ENCODE assay signal across 17 cellular contexts in genomic region chr5:67203701-67204074, GRCh38. TPM values are rescaled to one million over a fixed set of nuclear protein-coding genes. Genes with fewer than 3 reads are reported as not detected.
A peak's percentile ranks its signal among the peaks of the same experiment; 100 is the strongest.
DNase-seq lines count a peak whose midpoint lies in the region; ATAC-seq and TF ChIP-seq lines count a peak whose summit lies in the region.
"Had no signal": no experiment of that assay in that cellular context is flagged by ENCODE, and none has a peak within 500 bp of the region (broad histone marks: within the 10 kb centered on the region; RNA-seq: fewer than 3 reads in every experiment).

No MANE protein-coding gene starts in this region.

- H3K36me3 Mint-ChIP-seq in activated CD8-positive, alpha-beta memory T cell treated with anti-CD3 and anti-CD28 coated beads, Interleukin-2, amount 10 ng/mL, durations not matched to agents 7 days and 5 days = peaks cover 43% of the 10 kb centered on the region
- H3K36me3 Mint-ChIP-seq in T-helper 17 cell (ENCODE audit: low read depth) = no peaks in the 10 kb centered on the region
- H3K36me3 Mint-ChIP-seq in naive thymus-derived CD8-positive, alpha-beta T cell = peaks cover 0 to 9% (median 5%) of the 10 kb centered on the region in 3 donors

- no peak overlapping the region for H3K4me3 Mint-ChIP-seq in activated CD8-positive, alpha-beta memory T cell treated with anti-CD3 and anti-CD28 coated beads, Interleukin-2, amount 10 ng/mL, durations not matched to agents 7 days and 5 days
- peak overlapping the region; percentile 2 for H3K4me3 Mint-ChIP-seq in T-helper 17 cell
- peak overlapping the region in 3 of 10 donors; percentile 56 to 74 (median 58) for H3K4me3 Mint-ChIP-seq in naive thymus-derived CD8-positive, alpha-beta T cell

- DNase-seq in activated CD8-positive, alpha-beta memory T cell treated with anti-CD3 and anti-CD28 coated beads, Interleukin-2, amount 10 ng/mL, durations not matched to agents 7 days and 5 days = no peak
- DNase-seq in activated CD8-positive, alpha-beta memory T cell treated with anti-CD3 and anti-CD28 coated beads, Interleukin-2, amount 50 U/mL, for 48 hours = no peak
- no peak for DNase-seq in T-helper 17 cell
- DNase-seq in naive thymus-derived CD8-positive, alpha-beta T cell = no peak
- DNase-seq in lower lobe of right lung = no peak
- DNase-seq in NCI-H1694 (lab: John Stamatoyannopoulos, UW) = no peak
- DNase-seq in effector CD4-positive, alpha-beta T cell = no peak
- DNase-seq: ACHN; activated naive CD8-positive, alpha-beta T cell treated with anti-CD3 and anti-CD28 coated beads, Interleukin-2, amount 10 ng/mL, durations not matched to agents 7 days and 5 days; Calu3; foreskin melanocyte; NCI-H774 had no signal

- H3K36me3 ChIP-seq in HEK293 (ENCODE audit: control insufficient read depth in 2 of 2, insufficient read depth in 1 of 2, low read length in 2 of 2) = no peaks in the 10 kb centered on the region
- no peaks in the 10 kb centered on the region for H3K36me3 ChIP-seq in lower lobe of right lung
- H3K36me3 ChIP-seq: cardiac muscle cell, right atrium auricular region, thyroid gland had no signal

- H3K27ac Mint-ChIP-seq in activated CD8-positive, alpha-beta memory T cell treated with anti-CD3 and anti-CD28 coated beads, Interleukin-2, amount 10 ng/mL, durations not matched to agents 7 days and 5 days = peak overlapping the region; percentile 93
- peak overlapping the region; percentile 94 for H3K27ac Mint-ChIP-seq in T-helper 17 cell
- H3K27ac Mint-ChIP-seq in naive thymus-derived CD8-positive, alpha-beta T cell = peak overlapping the region in 6 of 10 donors; percentile 47 to 98 (median 91)

- no peaks in the 10 kb centered on the region for H3K4me1 ChIP-seq in HEK293 (ENCODE audit: control insufficient read depth, insufficient read depth, low read length)
- H3K4me1 ChIP-seq in lower lobe of right lung = peaks cover 60% of the 10 kb centered on the region

- H3K9me3 ChIP-seq in HEK293 (ENCODE audit: control insufficient read depth, insufficient read depth, low read depth, low read length) = no peaks in the 10 kb centered on the region
- H3K9me3 ChIP-seq in T-helper 17 cell (ENCODE audit: control insufficient read depth, low read length, poor library complexity, severe bottlenecking) = peaks cover 6% of the 10 kb centered on the region
- no peaks in the 10 kb centered on the region for H3K9me3 ChIP-seq in lower lobe of right lung
- H3K9me3 ChIP-seq: right atrium auricular region, thyroid gland had no signal

- no peak for ATAC-seq in activated CD8-positive, alpha-beta memory T cell treated with anti-CD3 and anti-CD28 coated beads, Interleukin-2, amount 10 ng/mL, durations not matched to agents 7 days and 5 days
- no peak for ATAC-seq in T-helper 17 cell
- no peak for ATAC-seq in naive thymus-derived CD8-positive, alpha-beta T cell
- ATAC-seq in lower lobe of right lung = no peak

- no peaks in the 10 kb centered on the region for H3K27me3 ChIP-seq in lower lobe of right lung (ENCODE audit: low read depth)
- H3K27me3 ChIP-seq: cardiac muscle cell, right atrium auricular region, thyroid gland had no signal

- H3K27ac ChIP-seq in HEK293 (ENCODE audit: extremely low read depth, low read depth, low read length) = no peak overlapping the region
- no peak overlapping the region for H3K27ac ChIP-seq in lower lobe of right lung
- H3K27ac ChIP-seq: cardiac muscle cell had no signal

- CTCF ChIA-PET in activated CD8-positive, alpha-beta memory T cell treated with anti-CD3 and anti-CD28 coated beads, Interleukin-2, amount 10 ng/mL, durations not matched to agents 7 days and 5 days (lab: Charles Lee) = interaction anchor here (0.7 to 24.1 kb wide), 5 partner anchors 10 to 41 kb away, joined by 3 to 521 read pairs (median 4); no protein-coding TSS in a partner anchor
- CTCF ChIA-PET in HEK293 (lab: Yijun Ruan, JAX) = interaction anchor here (0.6 to 1.0 kb wide), 2 partner anchors 54 to 330 kb away, joined by 3 read pairs; no protein-coding TSS in a partner anchor

- no peak overlapping the region for H3K4me3 ChIP-seq in HEK293 (ENCODE audit: low read depth, low read length)
- no peak overlapping the region for H3K4me3 ChIP-seq in lower lobe of right lung
- H3K4me3 ChIP-seq: cardiac muscle cell, right atrium auricular region, thyroid gland had no signal

- peaks cover 4% of the 10 kb centered on the region for H3K9me3 Mint-ChIP-seq in activated CD8-positive, alpha-beta memory T cell treated with anti-CD3 and anti-CD28 coated beads, Interleukin-2, amount 10 ng/mL, durations not matched to agents 7 days and 5 days (ENCODE audit: low read depth)
- H3K9me3 Mint-ChIP-seq in naive thymus-derived CD8-positive, alpha-beta T cell = peaks cover 0 to 15% (median 6%) of the 10 kb centered on the region in 9 donors

- H3K27me3 Mint-ChIP-seq in activated CD8-positive, alpha-beta memory T cell treated with anti-CD3 and anti-CD28 coated beads, Interleukin-2, amount 10 ng/mL, durations not matched to agents 7 days and 5 days = peaks cover 2% of the 10 kb centered on the region
- no peaks in the 10 kb centered on the region for H3K27me3 Mint-ChIP-seq in T-helper 17 cell
- no peaks in the 10 kb centered on the region for H3K27me3 Mint-ChIP-seq in naive thymus-derived CD8-positive, alpha-beta T cell
- H3K27me3 Mint-ChIP-seq: activated naive CD8-positive, alpha-beta T cell treated with anti-CD3 and anti-CD28 coated beads, Interleukin-2, amount 10 ng/mL, durations not matched to agents 7 days and 5 days had no signal

- POLR2A ChIA-PET in HEK293 (lab: Yijun Ruan, JAX) = no interaction called here
- POLR2A ChIA-PET in naive thymus-derived CD8-positive, alpha-beta T cell (lab: Charles Lee) = interaction anchor here (0.6 to 14.5 kb wide), 7 partner anchors 10 to 1441 kb away, joined by 3 to 420 read pairs (median 3); no protein-coding TSS in a partner anchor

- peaks cover 93% of the 10 kb centered on the region for H3K4me1 Mint-ChIP-seq in activated CD8-positive, alpha-beta memory T cell treated with anti-CD3 and anti-CD28 coated beads, Interleukin-2, amount 10 ng/mL, durations not matched to agents 7 days and 5 days
- peaks cover 51% of the 10 kb centered on the region for H3K4me1 Mint-ChIP-seq in T-helper 17 cell
- H3K4me1 Mint-ChIP-seq in naive thymus-derived CD8-positive, alpha-beta T cell = peaks cover 45 to 97% (median 83%) of the 10 kb centered on the region in 4 donors

- intact Hi-C loops in lower lobe of right lung (cut with DNase I) = no loop called here

- TF ChIP-seq CTCF in HEK293 (tag by site-specific recombination; IDR thresholded peaks at IDR 0.05) (no peak), lower lobe of right lung (IDR thresholded peaks at IDR 0.05) (no peak)

TF ChIP-seq in HEK293, 187 proteins besides CTCF, POLR2A, EP300 and RAD21:
- no peak for TF ChIP-seq ZNF391 (tag by site-specific recombination; IDR thresholded peaks at IDR 0.05; ENCODE audit: borderline replicate concordance, low read depth)
- peak; percentile 49; the same call in 1 of the 2 replicates for TF ChIP-seq SCRT2 (tag by site-specific recombination; IDR thresholded peaks at IDR 0.05)

RNA-seq across cellular contexts. Expression of gene CD180, which starts 7.1 kb away (rescaled TPM):
- under 1 TPM in 1 of 2 experiments, not detected in 1; 0.07 TPM for total RNA-seq in activated CD8-positive, alpha-beta memory T cell treated with anti-CD3 and anti-CD28 coated beads, Interleukin-2, amount 10 ng/mL, durations not matched to agents 7 days and 5 days
- 1 to 10 TPM in 1 of 2 donors, under 1 TPM in 1; 0.05 to 1.3 TPM for total RNA-seq in T-helper 17 cell
- total RNA-seq in naive thymus-derived CD8-positive, alpha-beta T cell = 1 to 10 TPM; 1.4 to 2.1 TPM
- polyA plus RNA-seq in naive thymus-derived CD8-positive, alpha-beta T cell = under 1 TPM in 2 of 3 donors, not detected in 1; 0.03 to 0.08 TPM
- 4.9 TPM for total RNA-seq in lower lobe of right lung
- total RNA-seq: Calu3, cardiac muscle cell, HT-29 had no signal
- polyA plus RNA-seq: cardiac muscle cell had no signal
